22 cellular contexts compared by ENCODE assay signal in genomic region chr18:35983818-35984217, GRCh38.
DNase-seq lines count a peak whose midpoint lies in the region; ATAC-seq, FAIRE-seq and TF ChIP-seq lines count a peak whose summit lies in the region.
"Had no signal": no experiment of that assay in that cellular context is flagged by ENCODE, and none has a peak within 500 bp of the region (broad histone marks: within the 10 kb centered on the region; RNA-seq: fewer than 3 reads in every experiment).

No MANE protein-coding gene starts in this region.

- TF ChIP-seq CTCF in astrocyte (IDR thresholded peaks at IDR 0.05; ENCODE audit: insufficient read depth, low read depth, low read length) (no peak), lower lobe of right lung (IDR thresholded peaks at IDR 0.05) (no peak)

- H3K79me2 ChIP-seq in astrocyte (ENCODE audit: insufficient read depth, low read length), result no peaks in the 10 kb centered on the region

- H3K36me3 ChIP-seq in astrocyte (ENCODE audit: insufficient read depth, low read length), result peaks cover 16% of the 10 kb centered on the region
- peaks cover 42% of the 10 kb centered on the region for H3K36me3 ChIP-seq in lower lobe of right lung
- H3K36me3 ChIP-seq: ovary had no signal

- H3K4me3 ChIP-seq in astrocyte (ENCODE audit: insufficient read depth, low read depth, low read length) (no peak overlapping the region), lower lobe of right lung (no peak overlapping the region)
- H3K4me3 ChIP-seq: cardiac muscle cell, ovary, transverse colon had no signal

- H3K27me3 ChIP-seq in astrocyte (ENCODE audit: insufficient read depth, low read length) (no peaks in the 10 kb centered on the region), lower lobe of right lung (ENCODE audit: low read depth) (no peaks in the 10 kb centered on the region)
- H3K27me3 ChIP-seq: cardiac muscle cell, ovary, transverse colon had no signal

- H3K9me3 Mint-ChIP-seq in astrocyte (ENCODE audit: unreplicated experiment), result no peaks in the 10 kb centered on the region
- H3K9me3 Mint-ChIP-seq: activated naive CD8-positive, alpha-beta T cell treated with anti-CD3 and anti-CD28 coated beads, Interleukin-2, amount 10 ng/mL, durations not matched to agents 7 days and 5 days; activated T-helper 17 cell treated with anti-CD3 and anti-CD28 coated beads, Interleukin-2, amount 50 U/mL, for 72 hours had no signal

- no peaks in the 10 kb centered on the region for H4K20me1 ChIP-seq in astrocyte (ENCODE audit: insufficient read depth, low read length)

- H3K4me3 Mint-ChIP-seq in astrocyte (ENCODE audit: unreplicated experiment), result no peak overlapping the region
- H3K4me3 Mint-ChIP-seq: activated naive CD8-positive, alpha-beta T cell treated with anti-CD3 and anti-CD28 coated beads, Interleukin-2, amount 10 ng/mL, durations not matched to agents 7 days and 5 days; activated T-helper 17 cell treated with anti-CD3 and anti-CD28 coated beads, Interleukin-2, amount 50 U/mL, for 72 hours had no signal

- ATAC-seq in lower lobe of right lung, result no peak
- ATAC-seq in HG03025 (IDR thresholded peaks at IDR 0.05; ENCODE audit: low FRiP score, unreplicated experiment), result no peak
- ATAC-seq: activated T-helper 17 cell treated with anti-CD3 and anti-CD28 coated beads, Interleukin-2, amount 50 U/mL, for 72 hours; HCT116; sciatic nerve; stimulated activated naive CD8-positive, alpha-beta T cell treated with anti-CD3 and anti-CD28 coated beads, Interleukin-15, Interleukin-2, amounts not matched to agents 100 U/mL and 50 U/mL, for 24 hours had no signal

- no peaks in the 10 kb centered on the region for H3K27me3 Mint-ChIP-seq in astrocyte (ENCODE audit: low read depth, unreplicated experiment)
- H3K27me3 Mint-ChIP-seq: activated naive CD8-positive, alpha-beta T cell treated with anti-CD3 and anti-CD28 coated beads, Interleukin-2, amount 10 ng/mL, durations not matched to agents 7 days and 5 days; activated T-helper 17 cell treated with anti-CD3 and anti-CD28 coated beads, Interleukin-2, amount 50 U/mL, for 72 hours had no signal

- peak overlapping the region; percentile 28 for H3K27ac Mint-ChIP-seq in astrocyte (ENCODE audit: unreplicated experiment)
- H3K27ac Mint-ChIP-seq: activated naive CD8-positive, alpha-beta T cell treated with anti-CD3 and anti-CD28 coated beads, Interleukin-2, amount 10 ng/mL, durations not matched to agents 7 days and 5 days; activated T-helper 17 cell treated with anti-CD3 and anti-CD28 coated beads, Interleukin-2, amount 50 U/mL, for 72 hours had no signal

- H3K4me1 ChIP-seq in astrocyte (ENCODE audit: insufficient read depth, low read length) (peaks cover 8% of the 10 kb centered on the region), lower lobe of right lung (no peaks in the 10 kb centered on the region)
- H3K4me1 ChIP-seq: transverse colon had no signal

- H3K27ac ChIP-seq in astrocyte (ENCODE audit: low read depth, low read length), result peak overlapping the region; percentile 76
- H3K27ac ChIP-seq in lower lobe of right lung, result no peak overlapping the region
- H3K27ac ChIP-seq: cardiac muscle cell, ovary, transverse colon had no signal

- H3K36me3 Mint-ChIP-seq in astrocyte (ENCODE audit: low read depth, unreplicated experiment), result peaks cover 11% of the 10 kb centered on the region

- peak overlapping the region; percentile 42 for H3K9ac ChIP-seq in astrocyte (ENCODE audit: low read length)

- peak overlapping the region; percentile 20 for H3K4me2 ChIP-seq in astrocyte (ENCODE audit: low read length)

- peaks cover 7% of the 10 kb centered on the region for H3K4me1 Mint-ChIP-seq in astrocyte (ENCODE audit: low read depth, unreplicated experiment)
- H3K4me1 Mint-ChIP-seq: activated naive CD8-positive, alpha-beta T cell treated with anti-CD3 and anti-CD28 coated beads, Interleukin-2, amount 10 ng/mL, durations not matched to agents 7 days and 5 days; activated T-helper 17 cell treated with anti-CD3 and anti-CD28 coated beads, Interleukin-2, amount 50 U/mL, for 72 hours had no signal

- peak; percentile 77 for FAIRE-seq in astrocyte (lab: Jason Lieb, UNC)

- H3K9me3 ChIP-seq in astrocyte (ENCODE audit: insufficient read depth, low read depth, low read length), result no peaks in the 10 kb centered on the region
- no peaks in the 10 kb centered on the region for H3K9me3 ChIP-seq in lower lobe of right lung
- H3K9me3 ChIP-seq: ovary, transverse colon had no signal

- peak; percentile 39 for DNase-seq in GM04503 (ENCODE audit: low read depth)
- peak; percentile 82 for DNase-seq in astrocyte (ENCODE audit: low read depth)
- peak; percentile 73 for DNase-seq in fibroblast of peridontal ligament (ENCODE audit: extremely low read depth)
- no peak for DNase-seq in lower lobe of right lung
- DNase-seq in NCI-H345 (lab: John Stamatoyannopoulos, UW), result no peak
- DNase-seq in HT-29 (ENCODE audit: low spot score), result no peak
- DNase-seq: activated CD4-positive, alpha-beta T cell treated with anti-CD3 and anti-CD28 coated beads for 4 hours; activated naive CD8-positive, alpha-beta T cell treated with anti-CD3 and anti-CD28 coated beads, Interleukin-2, amount 10 ng/mL, durations not matched to agents 7 days and 5 days; C1 segment of cervical spinal cord; islet precursor cell; KG1; NCI-H2029 treated with DMSO at 0.1 percent for 48 hours; NCI-H524 treated with DMSO at 0.1 percent for 48 hours; ovary; stimulated activated CD4-positive, alpha-beta T cell treated with anti-CD3 and anti-CD28 coated beads, Interleukin-1b, Interleukin-23, amount 100 ng/mL, for 48 hours; stimulated activated naive CD8-positive, alpha-beta T cell treated with anti-CD3 and anti-CD28 coated beads, Interleukin-15, Interleukin-2, amounts not matched to agents 100 U/mL and 50 U/mL, for 24 hours; transverse colon had no signal

- no peak overlapping the region for H2AFZ ChIP-seq in astrocyte (ENCODE audit: low read depth, low read length)

- intact Hi-C loops in lower lobe of right lung (cut with DNase I), result no loop called here

Comparison
In these comparisons a context has a peak if more than half of its experiments do, and no peak if none do; other contexts are left out.
1. DNase-seq: peak in GM04503 (single experiment), astrocyte (single experiment) and fibroblast of peridontal ligament (single experiment); none in lower lobe of right lung (single experiment), NCI-H345 (single experiment) and HT-29 (single experiment).